Comparison of ENCODE assay signal across 8 cellular contexts in the genomic region with DNA sequence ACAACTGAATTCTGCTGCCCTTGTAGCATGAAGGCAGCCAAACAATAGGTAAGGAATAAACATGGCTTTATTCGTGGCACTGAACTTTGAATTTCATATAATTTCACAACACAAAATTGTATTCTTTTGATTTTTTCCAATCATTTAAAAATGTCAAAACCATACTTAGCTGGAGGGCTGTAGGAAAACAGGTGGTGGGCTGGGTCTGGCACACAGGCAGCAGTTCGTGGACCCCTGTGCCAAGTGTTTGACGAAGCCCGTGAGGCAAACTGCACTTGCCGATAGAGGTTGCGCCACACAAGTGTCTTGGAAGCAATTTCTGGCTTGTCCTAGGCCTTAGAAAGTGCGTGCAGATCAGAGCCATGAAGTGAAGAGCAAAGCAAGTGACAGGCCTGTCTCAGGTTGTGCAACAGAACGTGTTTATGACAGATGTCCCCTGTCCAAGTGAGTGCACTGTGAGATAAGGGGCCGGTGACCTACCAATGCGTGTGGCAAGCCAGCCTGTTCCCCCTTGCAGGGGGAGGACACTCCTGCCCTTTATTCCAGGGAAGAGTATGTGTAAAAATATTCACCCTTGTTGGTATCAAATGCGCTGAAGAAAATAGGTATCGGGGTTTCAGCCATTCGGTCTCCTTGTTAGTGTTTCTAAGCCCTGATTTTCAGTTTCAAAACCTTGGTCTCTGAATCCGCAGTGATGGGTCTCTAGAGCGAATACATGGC. TPM values are rescaled to one million over a fixed set of nuclear protein-coding genes. Genes with fewer than 3 reads are reported as not detected.
DNase-seq lines count a peak whose midpoint lies in the region; ATAC-seq and TF ChIP-seq lines count a peak whose summit lies in the region.

No MANE protein-coding gene starts in this region.

- H4K20me1 ChIP-seq in PC-9 (ENCODE audit: insufficient read depth), result no peaks in the 10 kb centered on the region

- intact Hi-C loops in PC-9 (cut with micrococcal nuclease; ENCODE audit: unreplicated experiment), result no loop called here

- 14% methylated on average over 15 of the region's 15 CpGs for WGBS in liver

- no peaks in the 10 kb centered on the region for H3K9me2 ChIP-seq in PC-9 (ENCODE audit: insufficient read depth)

- CTCF ChIA-PET in PC-9 (lab: Charles Lee), result interaction anchor here (0.5 kb wide), 1 partner anchor 63 kb away, joined by 3 read pairs; no protein-coding TSS in a partner anchor

- H3K9me3 ChIP-seq in PC-9 (ENCODE audit: insufficient read depth, low read depth) (no peaks in the 10 kb centered on the region), liver (ENCODE audit: control insufficient read depth in 4 of 4, low read length in 3 of 4) (peaks cover 0 to 3% (median 0%) of the 10 kb centered on the region in 4 donors)

- H3K4me1 ChIP-seq in PC-9 (replicated peaks; ENCODE audit: insufficient read depth), result peaks cover 27% of the 10 kb centered on the region
- peaks cover 5 to 51% (median 27%) of the 10 kb centered on the region in 4 donors for H3K4me1 ChIP-seq in liver (ENCODE audit: control insufficient read depth in 4 of 4, insufficient read depth in 4 of 4, low read length in 3 of 4)

- H3K4me2 ChIP-seq in PC-9, result peak overlapping the region; percentile 80

- DNase-seq in NCI-H1092 treated with DMSO at 0.1 percent for 48 hours (lab: John Stamatoyannopoulos, UW), result peak; percentile 28
- DNase-seq in NCI-H1092 (lab: John Stamatoyannopoulos, UW), result no peak
- no peak for DNase-seq in PC-9
- peak; percentile 65 for DNase-seq in cerebellar cortex (ENCODE audit: low spot score)
- DNase-seq in superior temporal gyrus (ENCODE audit: extremely low spot score), result peak; percentile 58
- DNase-seq in NCI-H226, result no peak

- peak; percentile 33 for ATAC-seq in HG02798 (IDR thresholded peaks at IDR 0.05; ENCODE audit: poor library complexity, unreplicated experiment)

- H3K27me3 ChIP-seq in PC-9 (ENCODE audit: insufficient read depth, low read depth) (no peaks in the 10 kb centered on the region), liver (ENCODE audit: control insufficient read depth in 4 of 4, insufficient read depth in 4 of 4, low read length in 3 of 4) (no peaks in the 10 kb centered on the region)

- H3K27ac ChIP-seq in PC-9, result no peak overlapping the region
- H3K27ac ChIP-seq in liver (ENCODE audit: low read depth in 1 of 2, low read length in 2 of 2), result peak overlapping the region; percentile 97

- H3K9ac ChIP-seq in liver (ENCODE audit: low read depth in 1 of 2, low read length in 2 of 2), result peak overlapping the region; percentile 30 to 91

- POLR2A ChIA-PET in PC-9 (lab: Charles Lee; ENCODE audit: unreplicated experiment), result no interaction called here

- H3F3A ChIP-seq in PC-9 (ENCODE audit: insufficient read depth, low read depth), result peaks cover 8% of the 10 kb centered on the region; the same call in 1 of the 2 replicates

- no TSS peak for BruUV-seq in PC-9 (replicated peaks; lab: Mats Ljungman, UMichigan)

- H3K4me3 ChIP-seq in PC-9 (peak overlapping the region; percentile 78; the same call in 1 of the 2 replicates), liver (ENCODE audit: low read depth in 1 of 3, low read length in 3 of 3) (peak overlapping the region; percentile 70 to 99 (median 81))

- H3K36me3 ChIP-seq in PC-9 (ENCODE audit: low read depth) (no peaks in the 10 kb centered on the region), liver (ENCODE audit: control insufficient read depth in 4 of 4, insufficient read depth in 3 of 4, low read depth in 1 of 4, low read length in 3 of 4) (no peaks in the 10 kb centered on the region)

- H3K79me2 ChIP-seq in PC-9 (ENCODE audit: low read depth), result peaks cover 11% of the 10 kb centered on the region; the same call in 1 of the 2 replicates

- TF ChIP-seq RAD21 in liver (IDR thresholded peaks at IDR 0.05), result peak in 1 of 2 donors; percentile 46

- peak overlapping the region; percentile 82; the same call in 1 of the 2 replicates for H2AFZ ChIP-seq in PC-9

- TF ChIP-seq CTCF in PC-9 (conservative IDR thresholded peaks at IDR 0.05) (no peak), liver (IDR thresholded peaks at IDR 0.05; ENCODE audit: low read depth, low read length, missing input control) (no peak)

TF ChIP-seq in liver, 16 proteins besides CTCF, POLR2A, EP300 and RAD21:
- peak; percentile 79 to 84 for TF ChIP-seq HNF4A (conservative IDR thresholded peaks at IDR 0.05)
- TF ChIP-seq, protein P1, sequence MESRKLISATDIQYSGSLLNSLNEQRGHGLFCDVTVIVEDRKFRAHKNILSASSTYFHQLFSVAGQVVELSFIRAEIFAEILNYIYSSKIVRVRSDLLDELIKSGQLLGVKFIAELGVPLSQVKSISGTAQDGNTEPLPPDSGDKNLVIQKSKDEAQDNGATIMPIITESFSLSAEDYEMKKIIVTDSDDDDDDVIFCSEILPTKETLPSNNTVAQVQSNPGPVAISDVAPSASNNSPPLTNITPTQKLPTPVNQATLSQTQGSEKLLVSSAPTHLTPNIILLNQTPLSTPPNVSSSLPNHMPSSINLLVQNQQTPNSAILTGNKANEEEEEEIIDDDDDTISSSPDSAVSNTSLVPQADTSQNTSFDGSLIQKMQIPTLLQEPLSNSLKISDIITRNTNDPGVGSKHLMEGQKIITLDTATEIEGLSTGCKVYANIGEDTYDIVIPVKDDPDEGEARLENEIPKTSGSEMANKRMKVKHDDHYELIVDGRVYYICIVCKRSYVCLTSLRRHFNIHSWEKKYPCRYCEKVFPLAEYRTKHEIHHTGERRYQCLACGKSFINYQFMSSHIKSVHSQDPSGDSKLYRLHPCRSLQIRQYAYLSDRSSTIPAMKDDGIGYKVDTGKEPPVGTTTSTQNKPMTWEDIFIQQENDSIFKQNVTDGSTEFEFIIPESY (IDR thresholded peaks at IDR 0.05), result peak; percentile 59
- TF ChIP-seq FOXA1 (IDR thresholded peaks at IDR 0.05), result no peak
- TF ChIP-seq EGR1 (IDR thresholded peaks at IDR 0.05; ENCODE audit: low read depth in 2 of 2), result no peak
- TF ChIP-seq, protein P2, sequence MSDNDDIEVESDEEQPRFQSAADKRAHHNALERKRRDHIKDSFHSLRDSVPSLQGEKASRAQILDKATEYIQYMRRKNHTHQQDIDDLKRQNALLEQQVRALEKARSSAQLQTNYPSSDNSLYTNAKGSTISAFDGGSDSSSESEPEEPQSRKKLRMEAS (IDR thresholded peaks at IDR 0.05), result peak; percentile 69
- no peak for TF ChIP-seq FOXA2 (IDR thresholded peaks at IDR 0.05)
- TF ChIP-seq, protein P3, sequence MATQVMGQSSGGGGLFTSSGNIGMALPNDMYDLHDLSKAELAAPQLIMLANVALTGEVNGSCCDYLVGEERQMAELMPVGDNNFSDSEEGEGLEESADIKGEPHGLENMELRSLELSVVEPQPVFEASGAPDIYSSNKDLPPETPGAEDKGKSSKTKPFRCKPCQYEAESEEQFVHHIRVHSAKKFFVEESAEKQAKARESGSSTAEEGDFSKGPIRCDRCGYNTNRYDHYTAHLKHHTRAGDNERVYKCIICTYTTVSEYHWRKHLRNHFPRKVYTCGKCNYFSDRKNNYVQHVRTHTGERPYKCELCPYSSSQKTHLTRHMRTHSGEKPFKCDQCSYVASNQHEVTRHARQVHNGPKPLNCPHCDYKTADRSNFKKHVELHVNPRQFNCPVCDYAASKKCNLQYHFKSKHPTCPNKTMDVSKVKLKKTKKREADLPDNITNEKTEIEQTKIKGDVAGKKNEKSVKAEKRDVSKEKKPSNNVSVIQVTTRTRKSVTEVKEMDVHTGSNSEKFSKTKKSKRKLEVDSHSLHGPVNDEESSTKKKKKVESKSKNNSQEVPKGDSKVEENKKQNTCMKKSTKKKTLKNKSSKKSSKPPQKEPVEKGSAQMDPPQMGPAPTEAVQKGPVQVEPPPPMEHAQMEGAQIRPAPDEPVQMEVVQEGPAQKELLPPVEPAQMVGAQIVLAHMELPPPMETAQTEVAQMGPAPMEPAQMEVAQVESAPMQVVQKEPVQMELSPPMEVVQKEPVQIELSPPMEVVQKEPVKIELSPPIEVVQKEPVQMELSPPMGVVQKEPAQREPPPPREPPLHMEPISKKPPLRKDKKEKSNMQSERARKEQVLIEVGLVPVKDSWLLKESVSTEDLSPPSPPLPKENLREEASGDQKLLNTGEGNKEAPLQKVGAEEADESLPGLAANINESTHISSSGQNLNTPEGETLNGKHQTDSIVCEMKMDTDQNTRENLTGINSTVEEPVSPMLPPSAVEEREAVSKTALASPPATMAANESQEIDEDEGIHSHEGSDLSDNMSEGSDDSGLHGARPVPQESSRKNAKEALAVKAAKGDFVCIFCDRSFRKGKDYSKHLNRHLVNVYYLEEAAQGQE (IDR thresholded peaks at IDR 0.05), result peak; percentile 37
- no peak for TF ChIP-seq GABPA (IDR thresholded peaks at IDR 0.05 in 1 of 2, conservative IDR thresholded peaks at IDR 0.05 in 1 of 2)
- no peak for TF ChIP-seq HNF4G (IDR thresholded peaks at IDR 0.05)
- TF ChIP-seq JUND (IDR thresholded peaks at IDR 0.05), result peak; percentile 56 to 83
- TF ChIP-seq RXRA (IDR thresholded peaks at IDR 0.05), result peak; percentile 94 to 97
- TF ChIP-seq NR2F2 (IDR thresholded peaks at IDR 0.05), result peak; percentile 9
- TF ChIP-seq YY1 (IDR thresholded peaks at IDR 0.05), result peak; percentile 73
- peak; percentile 85 for TF ChIP-seq SP1 (IDR thresholded peaks at IDR 0.05)
- no peak for TF ChIP-seq TAF1 (conservative IDR thresholded peaks at IDR 0.05)
- TF ChIP-seq, protein P4, sequence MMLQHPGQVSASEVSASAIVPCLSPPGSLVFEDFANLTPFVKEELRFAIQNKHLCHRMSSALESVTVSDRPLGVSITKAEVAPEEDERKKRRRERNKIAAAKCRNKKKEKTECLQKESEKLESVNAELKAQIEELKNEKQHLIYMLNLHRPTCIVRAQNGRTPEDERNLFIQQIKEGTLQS (IDR thresholded peaks at IDR 0.05), result peak; percentile 75
TF ChIP-seq in liver: peak in this region for 10.

RNA-seq across cellular contexts. Expression of a gene that starts 0.8 kb away (rescaled TPM):
- 4.8 and 6.1 TPM in 2 replicates for total RNA-seq in PC-9 (2021)
- total RNA-seq in liver, result 10 to 100 TPM; 51.5 to 96.6 TPM
- 10 to 100 TPM; 57.9 to 65.5 TPM for polyA plus RNA-seq in liver

RNA-seq across cellular contexts. Expression of a gene that starts 42.6 kb away (rescaled TPM):
- 0.09 TPM in 1 of 2 replicates, not detected in the other for total RNA-seq in PC-9 (2021)
- under 1 TPM in 1 of 2 donors, not detected in 1; 0.17 TPM for total RNA-seq in liver
- polyA plus RNA-seq in liver, result 1 to 10 TPM in 1 of 2 donors, not detected in 1; 3.0 TPM

Comparison
In these comparisons a context has a peak if more than half of its experiments do, and no peak if none do; other contexts are left out.
1. DNase-seq: peak in NCI-H1092 treated with DMSO at 0.1 percent for 48 hours (single experiment), cerebellar cortex (single experiment) and superior temporal gyrus (single experiment); none in NCI-H1092 (single experiment), PC-9 (0 of 2) and NCI-H226 (single experiment).